Comparison of ENCODE assay signal across 14 cellular contexts in genomic region chr13:29591310-29591709, GRCh38. TPM values are rescaled to one million over a fixed set of nuclear protein-coding genes. Genes with fewer than 3 reads are reported as not detected.
DNase-seq lines count a peak whose midpoint lies in the region; ATAC-seq and TF ChIP-seq lines count a peak whose summit lies in the region.
"Had no signal": no experiment of that assay in that cellular context is flagged by ENCODE, and none has a peak within 500 bp of the region (broad histone marks: within the 10 kb centered on the region; RNA-seq: fewer than 3 reads in every experiment).

No MANE protein-coding gene starts in this region.

- in situ Hi-C loops in astrocyte of the spinal cord (cut with HindIII; ENCODE audit: low sequenced_read_pairs), result no loop called here

- H3K4me3 ChIP-seq in astrocyte of the spinal cord (ENCODE audit: low read depth, low read length), result no peak overlapping the region
- H3K4me3 ChIP-seq: right atrium auricular region had no signal

- H3K27me3 Mint-ChIP-seq in Calu3 (ENCODE audit: unreplicated experiment), result no peaks in the 10 kb centered on the region
- peaks cover 15% of the 10 kb centered on the region for H3K27me3 Mint-ChIP-seq in nephron (ENCODE audit: low read depth)
- H3K27me3 Mint-ChIP-seq: activated CD4-positive, alpha-beta T cell treated with anti-CD3 and anti-CD28 coated beads, Interleukin-2, amount 10 ng/mL, durations not matched to agents 24 days and 14 days; T-cell had no signal

- TF ChIP-seq CTCF in Calu3 (IDR thresholded peaks at IDR 0.05; ENCODE audit: unreplicated experiment) (no peak), astrocyte of the spinal cord (IDR thresholded peaks at IDR 0.05; ENCODE audit: low read depth, low read length) (no peak), nephron (IDR thresholded peaks at IDR 0.05; ENCODE audit: unreplicated experiment in 3 of 3) (no peak)

- CTCF ChIA-PET in Calu3 (lab: Charles Lee), result interaction anchor here (0.5 kb wide), 1 partner anchor 726 kb away, joined by 5 read pairs; no protein-coding TSS in a partner anchor

- intact Hi-C loops in Calu3 (cut with micrococcal nuclease; ENCODE audit: unreplicated experiment), result loop anchor here (5.0 kb wide), 1 partner anchor 44 kb away; no protein-coding TSS in a partner anchor

- H3K9me3 Mint-ChIP-seq in Calu3 (ENCODE audit: low read depth, unreplicated experiment) (no peaks in the 10 kb centered on the region), nephron (no peaks in the 10 kb centered on the region)
- H3K9me3 Mint-ChIP-seq: activated CD4-positive, alpha-beta T cell treated with anti-CD3 and anti-CD28 coated beads, Interleukin-2, amount 10 ng/mL, durations not matched to agents 24 days and 14 days; dendritic cell treated with granulocyte-macrophage colony-stimulating factor and Interleukin-4, amounts not matched to agents 40 ng/mL and 50 ng/mL, for 4 days; T-cell had no signal

- H3K27ac Mint-ChIP-seq in Calu3 (ENCODE audit: unreplicated experiment) (peak overlapping the region; percentile 46), nephron (no peak overlapping the region)
- H3K27ac Mint-ChIP-seq: activated CD4-positive, alpha-beta T cell treated with anti-CD3 and anti-CD28 coated beads, Interleukin-2, amount 10 ng/mL, durations not matched to agents 24 days and 14 days; dendritic cell treated with granulocyte-macrophage colony-stimulating factor and Interleukin-4, amounts not matched to agents 40 ng/mL and 50 ng/mL, for 4 days; T-cell had no signal

- DNase-seq in Calu3, result no peak
- peak; percentile 32 for DNase-seq in HT1080 (ENCODE audit: low read depth)
- DNase-seq in astrocyte of the spinal cord (ENCODE audit: low read depth, low spot score), result peak; percentile 75
- DNase-seq in UCSD-AML1 (lab: John Stamatoyannopoulos, UW; ENCODE audit: unreplicated experiment), result no peak
- DNase-seq in NOMO-1 treated with DMSO at 0.1 percent for 48 hours (lab: John Stamatoyannopoulos, UW; ENCODE audit: unreplicated experiment), result no peak
- DNase-seq: activated CD4-positive, alpha-beta T cell treated with anti-CD3 and anti-CD28 coated beads, Interleukin-2, amount 10 ng/mL, durations not matched to agents 24 days and 14 days; activated naive CD4-positive, alpha-beta T cell treated with Interleukin-2 at 50 U/mL for 16 hours; Caco-2; foreskin melanocyte; T-cell had no signal

- H3K4me1 Mint-ChIP-seq in Calu3 (ENCODE audit: low read depth, unreplicated experiment) (peaks cover 74% of the 10 kb centered on the region), nephron (peaks cover 27% of the 10 kb centered on the region)

- H3K4me3 Mint-ChIP-seq in Calu3 (ENCODE audit: low read depth, unreplicated experiment), result peak overlapping the region; percentile 70
- peak overlapping the region; percentile 7 to 23 (median 14) for H3K4me3 Mint-ChIP-seq in nephron
- H3K4me3 Mint-ChIP-seq: dendritic cell treated with granulocyte-macrophage colony-stimulating factor and Interleukin-4, amounts not matched to agents 40 ng/mL and 50 ng/mL, for 4 days; T-cell had no signal

- no TSS peak for BruUV-seq in Calu3 (replicated peaks; lab: Mats Ljungman, UMichigan)

- H3K36me3 Mint-ChIP-seq in Calu3 (ENCODE audit: insufficient read depth, unreplicated experiment) (peaks cover 71% of the 10 kb centered on the region), nephron (ENCODE audit: low read depth) (no peaks in the 10 kb centered on the region)

- ATAC-seq in GM21717 (IDR thresholded peaks at IDR 0.05; ENCODE audit: unreplicated experiment), result no peak
- ATAC-seq: T-cell had no signal

RNA-seq across cellular contexts. Expression of gene SLC7A1, which starts 4.2 kb away (rescaled TPM):
- 86.6 and 91.4 TPM in 2 replicates for total RNA-seq in Calu3 (2022)
- 24.7 and 26.2 TPM in 2 replicates for total RNA-seq in HT1080 (2014; rRNA removed; shearing (Covaris generic))
- polyA plus RNA-seq in HT1080 (2015; cell fraction: cytosol; rRNA removed), result 40.4 and 49.5 TPM in 2 replicates
- 112 and 118 TPM in 2 replicates for polyA plus RNA-seq in HT1080 (2015; cell fraction: nucleus; rRNA removed)

Comparison
In these comparisons a context has a peak if more than half of its experiments do, and no peak if none do; other contexts are left out.
1. DNase-seq: peak in HT1080 (single experiment) and astrocyte of the spinal cord (single experiment); none in Calu3 (single experiment), UCSD-AML1 (single experiment) and NOMO-1 treated with DMSO at 0.1 percent for 48 hours (single experiment).